In the genomic region with DNA sequence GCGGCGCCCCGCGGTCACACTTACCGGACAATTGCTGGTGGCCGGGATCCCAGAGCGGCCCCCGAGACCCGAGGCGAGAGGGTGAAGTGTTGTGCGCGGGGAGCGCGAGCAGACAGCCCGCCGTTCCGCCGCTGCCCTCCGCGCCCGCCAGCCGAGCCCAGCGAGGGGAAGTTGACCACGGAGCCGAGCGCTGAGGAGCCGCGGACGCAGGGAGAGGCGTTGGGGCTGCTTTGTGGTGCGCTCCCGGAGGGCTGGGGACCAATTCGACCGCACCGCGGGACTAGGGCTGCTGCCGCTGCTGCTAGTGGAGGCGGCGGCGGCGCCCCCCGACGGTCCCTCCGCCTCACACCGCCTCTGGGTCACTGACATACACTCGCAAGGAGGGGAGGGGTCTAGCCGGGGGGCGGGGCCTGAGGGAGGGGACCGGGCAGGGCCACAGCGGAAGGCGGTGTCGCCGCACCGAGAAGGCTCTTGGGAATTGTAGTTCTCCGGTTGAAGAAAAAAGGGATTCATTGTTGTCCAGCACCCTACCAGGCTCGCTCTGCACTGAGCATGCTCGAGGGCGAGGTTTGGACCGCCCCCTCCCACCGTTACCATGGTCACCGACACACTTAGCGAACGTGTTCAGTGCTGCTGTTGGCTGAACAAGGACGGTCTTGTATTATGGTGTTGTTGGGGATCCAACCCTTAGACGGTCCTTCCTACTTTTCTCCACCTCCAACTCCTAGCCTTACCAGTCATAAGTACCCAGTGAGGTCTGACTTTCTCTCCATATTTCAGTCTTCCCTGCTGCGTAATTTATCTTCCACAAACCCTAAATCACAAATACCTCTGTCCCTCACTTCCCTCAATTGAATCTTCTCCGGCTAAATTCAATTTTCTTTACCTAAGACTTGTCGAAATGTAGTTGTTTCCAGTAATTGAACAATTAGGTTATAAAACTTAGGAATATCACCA, we compare ENCODE assay signal across 8 cellular contexts. TPM values are rescaled to one million over a fixed set of nuclear protein-coding genes. Genes with fewer than 3 reads are reported as not detected.
DNase-seq lines count a peak whose midpoint lies in the region; FAIRE-seq and TF ChIP-seq lines count a peak whose summit lies in the region.

A gene with protein sequence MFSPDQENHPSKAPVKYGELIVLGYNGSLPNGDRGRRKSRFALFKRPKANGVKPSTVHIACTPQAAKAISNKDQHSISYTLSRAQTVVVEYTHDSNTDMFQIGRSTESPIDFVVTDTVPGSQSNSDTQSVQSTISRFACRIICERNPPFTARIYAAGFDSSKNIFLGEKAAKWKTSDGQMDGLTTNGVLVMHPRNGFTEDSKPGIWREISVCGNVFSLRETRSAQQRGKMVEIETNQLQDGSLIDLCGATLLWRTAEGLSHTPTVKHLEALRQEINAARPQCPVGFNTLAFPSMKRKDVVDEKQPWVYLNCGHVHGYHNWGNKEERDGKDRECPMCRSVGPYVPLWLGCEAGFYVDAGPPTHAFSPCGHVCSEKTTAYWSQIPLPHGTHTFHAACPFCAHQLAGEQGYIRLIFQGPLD (minus strand): TSS at position 364 of the 957 bp plus-strand sequence. CDS start 36,110 bp downstream, outside the sequence.

- H2BK5ac ChIP-seq in H9 (ENCODE audit: insufficient read length, low read length), result no peak within 1 kb of the TSS

- peak in 2 of 4 donors; percentile 81 to 84 for TF ChIP-seq POLR2A in stomach (IDR thresholded peaks at IDR 0.05)

- H4K20me1 ChIP-seq in H9 (ENCODE audit: control insufficient read depth, insufficient read depth, insufficient read length) (no peaks in the 10 kb centered on the region), neural cell (ENCODE audit: insufficient read depth) (no peaks in the 10 kb centered on the region)

- no peak within 1 kb of the TSS for H4K8ac ChIP-seq in H9 (replicated peaks; ENCODE audit: insufficient read length, low read depth, low read length)

- H2BK12ac ChIP-seq in H9 (ENCODE audit: insufficient read length, low read depth, low read length), result no peak within 1 kb of the TSS

- no peaks in the 10 kb centered on the region for H3K27me3 ChIP-seq in H9 (ENCODE audit: insufficient read depth, low read length)
- H3K27me3 ChIP-seq in neural cell (ENCODE audit: insufficient read depth, low read depth, low read length), result no peaks in the 10 kb centered on the region
- no peaks in the 10 kb centered on the region for H3K27me3 ChIP-seq in stomach

- no peak within 1 kb of the TSS for H2BK15ac ChIP-seq in H9 (ENCODE audit: low read depth, low read length)

- H3K27ac Mint-ChIP-seq in H9, result peak within 1 kb of the TSS; percentile 88 to 97 (median 90); a peak in 6 of 7 replicates

- H3K9me3 ChIP-seq in H9 (ENCODE audit: control insufficient read depth, low read depth, low read length) (no peaks in the 10 kb centered on the region), neural cell (ENCODE audit: low read length) (no peaks in the 10 kb centered on the region), stomach (no peaks in the 10 kb centered on the region)

- intact Hi-C loops in stomach (cut with DNase I; ENCODE audit: low total_unique reads), result no loop called here

- no peak within 1 kb of the TSS for H3K4ac ChIP-seq in H9 (ENCODE audit: low read depth, low read length)

- H3K27ac ChIP-seq in H9 (ENCODE audit: insufficient read length, low read depth, low read length) (no peak within 1 kb of the TSS), neural cell (ENCODE audit: low read length) (peak within 1 kb of the TSS; percentile 81), stomach (peak within 1 kb of the TSS; percentile 87 to 99 (median 98))

- H3K4me3 ChIP-seq in neural cell (ENCODE audit: low read length) (peak within 1 kb of the TSS; percentile 93), stomach (peak within 1 kb of the TSS; percentile 75 to 97 (median 80))

- peaks cover 2% of the 10 kb centered on the region for H3K23me2 ChIP-seq in H9 (ENCODE audit: insufficient read length, low read depth, low read length, poor library complexity, severe bottlenecking)

- peak within 1 kb of the TSS; percentile 89 for H3K4me2 ChIP-seq in H9 (ENCODE audit: insufficient read depth, insufficient read length, low read length)
- H3K4me2 ChIP-seq in neural cell (ENCODE audit: low read length), result peak within 1 kb of the TSS; percentile 83

- H3K56ac ChIP-seq in H9 (ENCODE audit: insufficient read length, low read depth, low read length), result no peak within 1 kb of the TSS

- no peak within 1 kb of the TSS for H3T11ph ChIP-seq in H9 (ENCODE audit: low read length)

- no peak within 1 kb of the TSS for H4K5ac ChIP-seq in H9 (ENCODE audit: insufficient read length, low read depth, low read length)

- TF ChIP-seq EP300 in neural cell (conservative IDR thresholded peaks at IDR 0.05; ENCODE audit: poor library complexity, severe bottlenecking), result peak; percentile 20
- no peak for TF ChIP-seq EP300 in stomach (IDR thresholded peaks at IDR 0.05)

- H3K9me3 Mint-ChIP-seq in H9, result no peaks in the 10 kb centered on the region; a peak in 2 of 5 replicates

- H2BK20ac ChIP-seq in H9 (ENCODE audit: low read depth, low read length, poor library complexity, severe bottlenecking), result no peak within 1 kb of the TSS

- H3K79me2 ChIP-seq in H9 (ENCODE audit: insufficient read depth, low read length) (peaks cover 16% of the 10 kb centered on the region; the same call in 1 of the 2 replicates), neural cell (replicated peaks; ENCODE audit: insufficient read depth, low read length) (peaks cover 43% of the 10 kb centered on the region)

- H2AK5ac ChIP-seq in H9 (ENCODE audit: insufficient read length, low read length), result no peak within 1 kb of the TSS

- H3K4me1 ChIP-seq in H9 (ENCODE audit: insufficient read depth, low read length) (peaks cover 3% of the 10 kb centered on the region; the same call in 1 of the 2 replicates), stomach (peaks cover 0 to 34% (median 23%) of the 10 kb centered on the region in 4 donors)

- H3K9ac ChIP-seq in H9 (ENCODE audit: extremely low read depth, insufficient read length, low read length) (peak within 1 kb of the TSS; percentile 76), neural cell (ENCODE audit: low read length) (peak within 1 kb of the TSS; percentile 88)

- H3F3A ChIP-seq in neural cell (ENCODE audit: insufficient read depth, low read length, poor library complexity, severe bottlenecking), result no peaks in the 10 kb centered on the region

- no peaks in the 10 kb centered on the region for H3K79me1 ChIP-seq in H9 (ENCODE audit: insufficient read depth, low read depth, low read length, poor library complexity, severe bottlenecking)

- H2AFZ ChIP-seq in H9 (ENCODE audit: low read length), result peak within 1 kb of the TSS; percentile 65
- H2AFZ ChIP-seq in neural cell (ENCODE audit: low read depth, low read length), result peak within 1 kb of the TSS; percentile 90

- peak within 1 kb of the TSS; percentile 84 to 97 for H3K4me3 Mint-ChIP-seq in H9

- peak within 1 kb of the TSS; percentile 77 for H3K14ac ChIP-seq in H9 (ENCODE audit: insufficient read depth, low read length)

- peak within 1 kb of the TSS; percentile 61 for H3K18ac ChIP-seq in H9 (ENCODE audit: insufficient read length, low read depth, low read length)

- no peak; the same call in 1 of the 3 replicates for TF ChIP-seq CTCF in H9 (conservative IDR thresholded peaks at IDR 0.05)
- TF ChIP-seq CTCF in neural cell (IDR thresholded peaks at IDR 0.05; ENCODE audit: poor library complexity, severe bottlenecking), result peak; percentile 50
- TF ChIP-seq CTCF in stomach (IDR thresholded peaks at IDR 0.05), result peak in 1 of 7 experiments; percentile 19

- no peaks in the 10 kb centered on the region for H3K9me2 ChIP-seq in neural cell (ENCODE audit: insufficient read depth, low read length)

- no peak within 1 kb of the TSS for H2BK120ac ChIP-seq in H9 (ENCODE audit: low read depth, low read length, poor library complexity, severe bottlenecking)

- no peaks in the 10 kb centered on the region for H3K27me3 Mint-ChIP-seq in H9 (ENCODE audit: low read depth)

- peak; percentile 95 for FAIRE-seq in G401.6 (lab: Jason Lieb, UNC)

- DNase-seq in H9, result peak; percentile 100
- DNase-seq in M059J (ENCODE audit: low read depth), result peak; percentile 92
- DNase-seq in SHP77 (lab: John Stamatoyannopoulos, UW), result peak; percentile 95 to 97
- peak; percentile 84 for DNase-seq in activated effector memory CD4-positive, alpha-beta T cell treated with Interleukin-2 at 50 U/mL for 16 hours
- DNase-seq in fibroblast of the conjunctiva (ENCODE audit: low read depth), result peak; percentile 96
- DNase-seq in stomach, result peak; percentile 95

- 100% methylated on average over 2 of the region's 68 CpGs for WGBS in H9 (ENCODE audit: extremely low coverage, insufficient read length, low lambda C conversion rate)
- 4 to 6% (median 6%) methylated on average over 37 to 68 of the region's 68 CpGs for WGBS in stomach, 5 donors

- peaks cover 0 to 7% (median 6%) of the 10 kb centered on the region in 3 experiments; a peak in 5 of 7 replicates for H3K36me3 Mint-ChIP-seq in H9 (ENCODE audit: insufficient read depth in 1 of 3, low read depth in 3 of 3)

- H3K4me1 Mint-ChIP-seq in H9, result peaks cover 28 to 29% of the 10 kb centered on the region in 2 experiments

- no peak within 1 kb of the TSS for H3K23ac ChIP-seq in H9 (ENCODE audit: insufficient read length, low read depth, low read length)

- no peak within 1 kb of the TSS for H4K91ac ChIP-seq in H9 (ENCODE audit: insufficient read length, low read depth, low read length)

- TF ChIP-seq RAD21 in neural cell (conservative IDR thresholded peaks at IDR 0.05), result peak; percentile 48

- H3K36me3 ChIP-seq in neural cell (ENCODE audit: insufficient read depth, low read length), result no peaks in the 10 kb centered on the region
- no peaks in the 10 kb centered on the region for H3K36me3 ChIP-seq in stomach

TF ChIP-seq in neural cell, 6 proteins besides CTCF, POLR2A, EP300 and RAD21 (continues in another document):
- TF ChIP-seq MXI1 (conservative IDR thresholded peaks at IDR 0.05; ENCODE audit: poor library complexity, severe bottlenecking), result peak; percentile 70
- no peak for TF ChIP-seq EZH2 (IDR thresholded peaks at IDR 0.05; ENCODE audit: borderline replicate concordance, insufficient read depth, low read length, poor library complexity, severe bottlenecking)
- peak; percentile 95 for TF ChIP-seq POLR2AphosphoS5 (IDR thresholded peaks at IDR 0.05)
- TF ChIP-seq SMC3 (conservative IDR thresholded peaks at IDR 0.05; ENCODE audit: poor library complexity), result peak; percentile 45

RNA-seq across cellular contexts. Expression of the gene that starts here (rescaled TPM):
- total RNA-seq in H9 (2021), result 61.0 and 65.1 TPM in 2 replicates
- total RNA-seq in M059J (2014; rRNA removed; shearing (Covaris generic)), result 2.3 and 2.6 TPM in 2 replicates
- 28.0 and 34.9 TPM in 2 replicates for polyA plus RNA-seq in neural cell
- 52.6 and 55.2 TPM in 2 replicates for polyA minus RNA-seq in neural cell
- total RNA-seq in stomach, result 100 to 1,000 TPM in 1 of 5 donors, 10 to 100 TPM in 3, 1 to 10 TPM in 1; 7.6 to 165 (median 60.8) TPM
- 10 to 100 TPM in 2 of 3 donors, 1 to 10 TPM in 1; 6.9 to 17.4 (median 11.8) TPM for polyA plus RNA-seq in stomach
